8 cellular contexts compared by ENCODE assay signal in the genomic region with DNA sequence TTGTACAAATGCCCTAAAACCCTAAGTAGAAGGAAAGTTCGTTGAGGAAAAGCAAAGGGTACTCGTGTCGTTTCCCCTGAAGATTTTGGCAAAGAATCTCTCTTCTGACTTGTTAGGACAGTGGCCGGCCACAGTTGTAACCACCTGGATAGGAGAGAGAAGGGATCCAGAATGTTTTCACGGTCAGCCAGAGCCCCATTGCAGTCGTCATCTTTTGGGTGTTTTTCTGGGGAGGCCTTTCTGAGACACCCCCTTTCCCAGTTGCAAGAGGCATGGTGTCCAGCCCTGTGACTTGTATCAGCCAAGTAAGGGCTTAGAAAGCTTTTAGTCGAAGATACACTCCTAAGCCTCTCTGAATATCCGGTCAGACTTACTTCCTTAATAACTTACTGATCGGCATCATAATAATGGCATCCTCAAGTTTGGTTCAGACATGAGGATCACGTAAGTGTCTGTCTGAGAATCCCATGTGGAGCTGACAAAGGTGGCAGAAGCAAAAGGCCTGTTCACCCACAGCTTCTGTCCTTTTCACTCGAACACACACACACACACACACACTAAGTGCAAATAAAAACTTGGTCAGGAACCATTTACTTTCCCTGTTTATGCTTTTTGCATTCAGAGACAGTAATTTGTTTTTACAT.
DNase-seq lines count a peak whose midpoint lies in the region; ATAC-seq, FAIRE-seq and TF ChIP-seq lines count a peak whose summit lies in the region.

No MANE protein-coding gene starts in this region.

- CTCF ChIA-PET in activated CD8-positive, alpha-beta T cell treated with anti-CD3 and anti-CD28 coated beads for 36 hours (lab: Charles Lee), result interaction anchor here (1.7 kb wide), 1 partner anchor 38 kb away, joined by 4 read pairs; no protein-coding TSS in a partner anchor

- H3K4me3 Mint-ChIP-seq in activated CD8-positive, alpha-beta T cell treated with anti-CD3 and anti-CD28 coated beads for 36 hours, result peak overlapping the region; percentile 79

- no peaks in the 10 kb centered on the region for H3K9me3 Mint-ChIP-seq in activated CD8-positive, alpha-beta T cell treated with anti-CD3 and anti-CD28 coated beads for 36 hours

- H3K4me3 ChIP-seq in cardiac muscle cell (peak overlapping the region; percentile 73), kidney epithelial cell (ENCODE audit: low read depth, low read length) (peak overlapping the region; percentile 91), upper lobe of right lung (peak overlapping the region; percentile 81)

- intact Hi-C loops in left ventricle myocardium superior (cut with micrococcal nuclease) (no loop called here), upper lobe of right lung (cut with DNase I) (loop anchor here (10.0 kb wide), 1 partner anchor 651 kb away; no protein-coding TSS in a partner anchor)
- intact Hi-C loops in activated CD8-positive, alpha-beta T cell treated with anti-CD3 and anti-CD28 coated beads for 36 hours (cut with micrococcal nuclease), result loop anchor here (5.0 kb wide), 1 partner anchor 104 kb away; no protein-coding TSS in a partner anchor

- no peaks in the 10 kb centered on the region for H3K36me3 Mint-ChIP-seq in activated CD8-positive, alpha-beta T cell treated with anti-CD3 and anti-CD28 coated beads for 36 hours (ENCODE audit: low read depth)

- no peak for TF ChIP-seq CTCF in cardiac muscle cell (IDR thresholded peaks at IDR 0.05; ENCODE audit: low read depth, low read length)
- no peak for TF ChIP-seq CTCF in activated CD8-positive, alpha-beta T cell treated with anti-CD3 and anti-CD28 coated beads for 36 hours (IDR thresholded peaks at IDR 0.05)
- no peak for TF ChIP-seq CTCF in kidney epithelial cell (IDR thresholded peaks at IDR 0.05; ENCODE audit: insufficient read depth, low read length, poor library complexity, severe bottlenecking)
- TF ChIP-seq CTCF in upper lobe of right lung (IDR thresholded peaks at IDR 0.05), result no peak

- H3K9me3 ChIP-seq in cardiac muscle cell (ENCODE audit: low read depth) (no peaks in the 10 kb centered on the region), upper lobe of right lung (no peaks in the 10 kb centered on the region)

- no peak overlapping the region for H3K27ac Mint-ChIP-seq in activated CD8-positive, alpha-beta T cell treated with anti-CD3 and anti-CD28 coated beads for 36 hours

- peaks cover 18% of the 10 kb centered on the region for H3K4me1 Mint-ChIP-seq in activated CD8-positive, alpha-beta T cell treated with anti-CD3 and anti-CD28 coated beads for 36 hours (ENCODE audit: low read depth)

- POLR2A ChIA-PET in activated CD8-positive, alpha-beta T cell treated with anti-CD3 and anti-CD28 coated beads for 36 hours (lab: Charles Lee), result interaction anchor here (0.9 to 1.5 kb wide), 2 partner anchors 48 to 87 kb away, joined by 3 read pairs; no protein-coding TSS in a partner anchor

- H3K27ac ChIP-seq in cardiac muscle cell (no peak overlapping the region), upper lobe of right lung (peak overlapping the region; percentile 44)

- H3K36me3 ChIP-seq in cardiac muscle cell (no peaks in the 10 kb centered on the region), kidney epithelial cell (ENCODE audit: control insufficient read depth, insufficient read depth, low read length) (no peaks in the 10 kb centered on the region), upper lobe of right lung (peaks cover 6% of the 10 kb centered on the region)

- no peak for FAIRE-seq in HTR-8/SVneo (lab: Jason Lieb, UNC)

- no peak for DNase-seq in cardiac muscle cell (ENCODE audit: low read depth in 1 of 2, low spot score in 1 of 2)
- no peak for DNase-seq in left ventricle myocardium superior
- no peak for DNase-seq in activated CD8-positive, alpha-beta T cell treated with anti-CD3 and anti-CD28 coated beads for 36 hours
- DNase-seq in kidney epithelial cell (ENCODE audit: low read depth), result no peak
- no peak for DNase-seq in upper lobe of right lung
- DNase-seq in dedifferentiated amniotic fluid mesenchymal stem cell (ENCODE audit: extremely low spot score), result no peak
- DNase-seq in HTR-8/SVneo (ENCODE audit: insufficient read length, low spot score), result no peak

- H3K27me3 ChIP-seq in cardiac muscle cell, result peaks cover 17% of the 10 kb centered on the region
- no peaks in the 10 kb centered on the region for H3K27me3 ChIP-seq in kidney epithelial cell (ENCODE audit: control insufficient read depth, insufficient read depth, low read length)
- no peaks in the 10 kb centered on the region for H3K27me3 ChIP-seq in upper lobe of right lung

- H3K4me1 ChIP-seq in cardiac muscle cell (ENCODE audit: low read depth), result peaks cover 23% of the 10 kb centered on the region
- peaks cover 11% of the 10 kb centered on the region for H3K4me1 ChIP-seq in upper lobe of right lung

- ATAC-seq in left ventricle myocardium superior, result no peak
- ATAC-seq in activated CD8-positive, alpha-beta T cell treated with anti-CD3 and anti-CD28 coated beads for 36 hours, result no peak
- ATAC-seq in upper lobe of right lung, result no peak
- no peak for ATAC-seq in GM18867 (IDR thresholded peaks at IDR 0.05; ENCODE audit: unreplicated experiment)

- peaks cover 39% of the 10 kb centered on the region for H3K27me3 Mint-ChIP-seq in activated CD8-positive, alpha-beta T cell treated with anti-CD3 and anti-CD28 coated beads for 36 hours
